In the genomic region with DNA sequence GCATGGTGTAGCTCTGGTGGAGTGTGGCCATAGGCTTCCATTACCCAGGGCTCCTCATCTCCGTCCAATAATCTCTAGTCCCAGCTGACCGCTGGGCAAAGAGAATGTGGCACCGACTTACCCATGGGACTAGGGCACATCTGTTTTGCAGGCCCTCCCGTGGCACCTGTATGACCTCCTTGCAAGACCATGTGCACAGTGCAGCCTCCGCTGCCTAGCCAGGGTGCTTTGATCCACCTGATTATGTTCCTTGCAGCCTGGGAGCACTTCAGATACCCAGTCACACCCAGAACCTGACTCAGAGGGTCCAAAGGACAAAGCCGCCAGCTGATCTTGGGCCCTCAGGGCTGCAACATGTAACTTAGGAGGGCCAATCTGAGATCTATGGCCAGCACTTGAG, we compare ENCODE assay signal across 36 cellular contexts.
"Had no signal": no experiment of that assay in that cellular context is flagged by ENCODE, and none has a peak within 500 bp of the region (broad histone marks: within the 10 kb centered on the region; RNA-seq: fewer than 3 reads in every experiment).

No MANE protein-coding gene starts in this region.

- H3K4me3 ChIP-seq: body of pancreas, breast epithelium, Peyer's patch had no signal

- H3K27ac ChIP-seq: body of pancreas, breast epithelium, Peyer's patch, WERI-Rb-1 had no signal

- H3K27me3 ChIP-seq: body of pancreas, breast epithelium, Peyer's patch had no signal

- FAIRE-seq: astrocyte had no signal

- H3K4me1 ChIP-seq: body of pancreas, breast epithelium, Peyer's patch had no signal

- H3K9me3 ChIP-seq: body of pancreas, breast epithelium, Peyer's patch had no signal

- DNase-seq: activated CD4-positive, alpha-beta T cell treated with anti-CD3 and anti-CD28 coated beads for 1 hour; activated CD4-positive, alpha-beta T cell treated with anti-CD3 and anti-CD28 coated beads for 48 hours; activated CD4-positive, alpha-beta T cell treated with anti-CD3 and anti-CD28 coated beads, Interleukin-2, amount 50 U/mL, for 4 hours; activated CD4-positive, CD25-positive, alpha-beta regulatory T cell; activated CD8-positive, alpha-beta T cell treated with anti-CD3 and anti-CD28 coated beads for 36 hours; activated effector memory CD4-positive, alpha-beta T cell treated with anti-CD3 and anti-CD28 coated beads, Interleukin-2, amount 50 U/mL, for 16 hours; activated naive CD4-positive, alpha-beta T cell treated with Interleukin-2 at 50 U/mL for 16 hours; activated naive CD8-positive, alpha-beta T cell treated with anti-CD3 and anti-CD28 coated beads, Interleukin-2, amount 10 ng/mL, durations not matched to agents 7 days and 5 days; activated T-cell treated with anti-CD3 and anti-CD28 coated beads, Interleukin-2, amount 50 U/mL, for 1 hour; activated T-cell treated with anti-CD3 and anti-CD28 coated beads, Interleukin-2, amount 50 U/mL, for 72 hours; amygdala; body of pancreas; Karpas-422; KBM-7; NCI-H1105 treated with DMSO at 0.1 percent for 48 hours; NCI-H1436; NCI-H1694; NCI-H2029; NCI-H2107; NCI-H2171; NCI-H510A; NCI-H526; NCI-H748 treated with DMSO at 0.1 percent for 48 hours; NK-92 treated with Interleukin-12 subunit alpha and Interleukin-12 subunit beta, amount 100 ng/mL, for 24 hours; PC-3; Peyer's patch; RPMI8226; SIG-M5; T-cell; T-helper 17 cell; T-helper 9 cell; WERI-Rb-1 had no signal

- ATAC-seq: activated CD8-positive, alpha-beta T cell treated with anti-CD3 and anti-CD28 coated beads for 36 hours; activated T-cell treated with anti-CD3 and anti-CD28 coated beads, Interleukin-2, amount 50 U/mL, for 72 hours; activated T-helper 17 cell treated with anti-CD3 and anti-CD28 coated beads, Interleukin-2, amount 50 U/mL, for 72 hours; body of pancreas; PC-3; SK-N-SH treated with all-trans-retinoic acid at 6 μM for 48 hours; T-cell; T-helper 17 cell had no signal

- H3K36me3 ChIP-seq: breast epithelium, Peyer's patch, WERI-Rb-1 had no signal
